8 cellular contexts compared by ENCODE assay signal in the genomic region with DNA sequence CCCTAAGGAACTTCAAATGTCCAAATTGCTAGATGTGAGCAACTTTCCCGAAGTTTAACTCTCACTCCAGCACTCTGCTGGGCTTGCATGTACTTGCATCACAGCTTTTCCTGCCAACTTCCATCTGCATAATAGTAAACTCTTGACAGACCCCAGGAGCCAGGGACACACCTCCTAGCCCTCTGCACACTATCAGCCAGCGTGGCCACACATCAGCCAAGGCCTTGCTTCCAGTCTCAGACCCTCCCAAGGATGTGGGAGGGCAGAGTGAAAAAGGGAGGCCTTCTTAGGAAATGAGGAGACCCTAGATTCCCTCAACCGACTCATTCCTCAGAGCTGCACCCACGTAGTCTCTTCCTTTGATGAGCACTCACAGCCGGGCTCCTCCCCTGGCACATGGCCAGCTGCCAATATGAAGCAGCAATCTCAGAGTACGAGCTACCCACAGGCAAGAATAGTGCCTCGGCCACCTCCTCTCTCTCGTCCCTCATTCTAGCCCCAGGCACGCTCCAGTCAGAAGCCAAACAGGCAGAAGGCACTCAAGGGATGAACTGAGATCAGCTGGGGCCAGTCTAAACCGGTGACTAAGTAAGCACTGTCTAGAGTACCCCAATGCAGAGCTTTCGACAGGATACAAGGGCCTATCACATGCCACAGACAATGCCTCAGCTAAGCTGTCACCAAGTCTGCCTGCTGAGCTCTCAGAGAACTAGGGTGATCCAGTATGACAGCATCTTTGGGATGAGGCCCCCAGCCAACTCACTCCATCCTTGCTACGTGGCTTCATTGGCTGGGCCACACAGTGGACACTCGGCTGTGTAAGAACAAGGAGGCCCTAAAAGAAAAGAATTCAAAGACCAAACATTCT. TPM values are rescaled to one million over a fixed set of nuclear protein-coding genes. Genes with fewer than 3 reads are reported as not detected.
A peak's percentile ranks its signal among the peaks of the same experiment; 100 is the strongest.
DNase-seq lines count a peak whose midpoint lies in the region; ATAC-seq, FAIRE-seq and TF ChIP-seq lines count a peak whose summit lies in the region.

No MANE protein-coding gene starts in this region.

- H3K23ac ChIP-seq in H9 (ENCODE audit: insufficient read length, low read depth, low read length): no peak overlapping the region

- no peak overlapping the region for H3K14ac ChIP-seq in H9 (ENCODE audit: insufficient read depth, low read length)

- no peaks in the 10 kb centered on the region for H4K20me1 ChIP-seq in H9 (ENCODE audit: control insufficient read depth, insufficient read depth, insufficient read length)

- H3K27me3 Mint-ChIP-seq in H9 (ENCODE audit: low read depth) (peaks cover 43% of the 10 kb centered on the region), T-helper 17 cell (peaks cover 31% of the 10 kb centered on the region), endodermal cell (ENCODE audit: insufficient read depth) (peaks cover 55% of the 10 kb centered on the region)

- no peak for FAIRE-seq in A549 (lab: Jason Lieb, UNC)

- H4K91ac ChIP-seq in H9 (ENCODE audit: insufficient read length, low read depth, low read length): no peak overlapping the region

- H3K4me3 Mint-ChIP-seq in H9 (no peak overlapping the region), T-helper 17 cell (peak overlapping the region; percentile 70), endodermal cell (no peak overlapping the region)

- H2BK5ac ChIP-seq in H9 (ENCODE audit: insufficient read length, low read length): no peak overlapping the region

- H3K36me3 Mint-ChIP-seq in H9 (ENCODE audit: insufficient read depth in 1 of 3, low read depth in 3 of 3) (no peaks in the 10 kb centered on the region; a peak in 1 of 7 replicates), T-helper 17 cell (ENCODE audit: low read depth) (peaks cover 2% of the 10 kb centered on the region), endodermal cell (ENCODE audit: low read depth) (no peaks in the 10 kb centered on the region)

- WGBS in A549 (ENCODE audit: missing lambda C conversion rate): 86% methylated on average over 13 of the region's 13 CpGs
- whole genome bisulfite sequencing in H9 (ENCODE audit: extremely low coverage, insufficient read length, low lambda C conversion rate): no CpG with 5 or more reads among the region's 13 CpGs
- WGBS in endodermal cell (ENCODE audit: insufficient coverage in 1 of 2, insufficient read length in 1 of 2), 2 experiments: 90 to 94% methylated on average over 6 to 13 of the region's 13 CpGs
- WGBS in tibial nerve, 2 donors: 31 to 32% methylated on average over 13 of the region's 13 CpGs

- H3K9me3 ChIP-seq in A549: no peaks in the 10 kb centered on the region
- H3K9me3 ChIP-seq in H9 (ENCODE audit: control insufficient read depth, low read depth, low read length): no peaks in the 10 kb centered on the region
- no peaks in the 10 kb centered on the region for H3K9me3 ChIP-seq in T-helper 17 cell (ENCODE audit: control insufficient read depth, low read length, poor library complexity, severe bottlenecking)
- H3K9me3 ChIP-seq in endodermal cell (ENCODE audit: control insufficient read depth, low read length): no peaks in the 10 kb centered on the region
- no peaks in the 10 kb centered on the region for H3K9me3 ChIP-seq in muscle layer of duodenum (ENCODE audit: control insufficient read depth in 1 of 2, low read length in 2 of 2)
- no peaks in the 10 kb centered on the region for H3K9me3 ChIP-seq in tibial nerve

- TF ChIP-seq EP300 in A549 (IDR thresholded peaks at IDR 0.05) (no peak), tibial nerve (IDR thresholded peaks at IDR 0.05) (no peak)

- CTCF ChIA-PET in A549 (lab: Yijun Ruan, JAX): interaction anchor here (0.9 to 7.0 kb wide), 3 partner anchors 12 to 161 kb away, joined by 4 to 39 read pairs (median 5); no protein-coding TSS in a partner anchor

- H3K79me2 ChIP-seq in H9 (ENCODE audit: insufficient read depth, low read length): no peaks in the 10 kb centered on the region

- H3K4me1 ChIP-seq in A549 (peaks cover 21% of the 10 kb centered on the region; the same call in 2 of the 3 replicates), H9 (ENCODE audit: insufficient read depth, low read length) (no peaks in the 10 kb centered on the region; the same call in 1 of the 2 replicates), endodermal cell (ENCODE audit: control insufficient read depth, insufficient read depth, low read length) (no peaks in the 10 kb centered on the region), muscle layer of duodenum (ENCODE audit: control insufficient read depth in 1 of 2, insufficient read depth in 2 of 2, low read length in 2 of 2) (peaks cover 20 to 66% of the 10 kb centered on the region in 2 donors), tibial nerve (peaks cover 0 to 71% (median 33%) of the 10 kb centered on the region in 4 donors)

- no peak overlapping the region for H3K56ac ChIP-seq in H9 (ENCODE audit: insufficient read length, low read depth, low read length)

- H2AFZ ChIP-seq in H9 (ENCODE audit: low read length): no peak overlapping the region

- H2BK12ac ChIP-seq in H9 (ENCODE audit: insufficient read length, low read depth, low read length): no peak overlapping the region

- peak overlapping the region in 1 of 3 experiments; percentile 53; a peak in 1 of 7 replicates for H3K27ac Mint-ChIP-seq in H9
- no peak overlapping the region for H3K27ac Mint-ChIP-seq in T-helper 17 cell
- H3K27ac Mint-ChIP-seq in endodermal cell: no peak overlapping the region

- ATAC-seq in A549: no peak
- ATAC-seq in T-helper 17 cell: no peak
- no peak for ATAC-seq in HG03565 (IDR thresholded peaks at IDR 0.05; ENCODE audit: unreplicated experiment)

- no peak overlapping the region for H3K4ac ChIP-seq in H9 (ENCODE audit: low read depth, low read length)

- TF ChIP-seq POLR2A in A549 (IDR thresholded peaks at IDR 0.05; ENCODE audit: low read length) (no peak), tibial nerve (IDR thresholded peaks at IDR 0.05) (no peak)

- H3K4me2 ChIP-seq in A549: peak overlapping the region; percentile 21; the same call in 1 of the 3 replicates
- no peak overlapping the region for H3K4me2 ChIP-seq in H9 (ENCODE audit: insufficient read depth, insufficient read length, low read length)

- H3K18ac ChIP-seq in H9 (ENCODE audit: insufficient read length, low read depth, low read length): no peak overlapping the region

- H3K9me3 Mint-ChIP-seq in H9 (peaks cover 0 to 3% of the 10 kb centered on the region in 2 experiments; a peak in 1 of 5 replicates), endodermal cell (no peaks in the 10 kb centered on the region)

- H3K27me3 ChIP-seq in H9 (ENCODE audit: insufficient read depth, low read length): peaks cover 5% of the 10 kb centered on the region; the same call in 1 of the 2 replicates
- H3K27me3 ChIP-seq in endodermal cell (ENCODE audit: control insufficient read depth, insufficient read depth, low read length, poor library complexity, severe bottlenecking): peaks cover 81% of the 10 kb centered on the region
- H3K27me3 ChIP-seq in muscle layer of duodenum (ENCODE audit: low read depth, low read length): no peaks in the 10 kb centered on the region
- H3K27me3 ChIP-seq in tibial nerve: no peaks in the 10 kb centered on the region

- POLR2A ChIA-PET in A549 (lab: Yijun Ruan, JAX): interaction anchor here (1.2 kb wide), 1 partner anchor 35 kb away, joined by 3 read pairs; no protein-coding TSS in a partner anchor

- no peak overlapping the region for H2BK15ac ChIP-seq in H9 (ENCODE audit: low read depth, low read length)

- DNase-seq in A549 (ENCODE audit: low read depth in 1 of 2, low spot score in 1 of 2) (no peak), H9 (peak; percentile 17), T-helper 17 cell (no peak), endodermal cell (peak; percentile 40), tibial nerve (ENCODE audit: low spot score in 2 of 2) (peak; percentile 36 to 58), HuH-7.5 (ENCODE audit: low spot score) (no peak)

- no peak overlapping the region for H4K8ac ChIP-seq in H9 (replicated peaks; ENCODE audit: insufficient read length, low read depth, low read length)

- peaks cover 16 to 23% of the 10 kb centered on the region in 2 experiments for H3K4me1 Mint-ChIP-seq in H9
- peaks cover 10% of the 10 kb centered on the region for H3K4me1 Mint-ChIP-seq in T-helper 17 cell
- H3K4me1 Mint-ChIP-seq in endodermal cell: peaks cover 8% of the 10 kb centered on the region

- H3K36me3 ChIP-seq in endodermal cell (ENCODE audit: control insufficient read depth, insufficient read depth, low read length) (no peaks in the 10 kb centered on the region), muscle layer of duodenum (ENCODE audit: control insufficient read depth in 1 of 2, insufficient read depth in 2 of 2, low read length in 2 of 2) (no peaks in the 10 kb centered on the region), tibial nerve (no peaks in the 10 kb centered on the region)

- H3K4me3 ChIP-seq in A549 (no peak overlapping the region), endodermal cell (ENCODE audit: low read length) (no peak overlapping the region), muscle layer of duodenum (ENCODE audit: low read depth in 1 of 2, low read length in 2 of 2) (peak overlapping the region; percentile 3 to 4), tibial nerve (no peak overlapping the region)

- H4K5ac ChIP-seq in H9 (ENCODE audit: insufficient read length, low read depth, low read length): no peak overlapping the region

- no peak overlapping the region for H2AK5ac ChIP-seq in H9 (ENCODE audit: insufficient read length, low read length)

- H3K23me2 ChIP-seq in H9 (ENCODE audit: insufficient read length, low read depth, low read length, poor library complexity, severe bottlenecking): peaks cover 12% of the 10 kb centered on the region

- no peak overlapping the region for H2BK120ac ChIP-seq in H9 (ENCODE audit: low read depth, low read length, poor library complexity, severe bottlenecking)

- no peak overlapping the region for H2BK20ac ChIP-seq in H9 (ENCODE audit: low read depth, low read length, poor library complexity, severe bottlenecking)

- H3T11ph ChIP-seq in H9 (ENCODE audit: low read length): no peak overlapping the region

- TF ChIP-seq CTCF in A549 (IDR thresholded peaks at IDR 0.05) (no peak), H9 (conservative IDR thresholded peaks at IDR 0.05) (no peak), endodermal cell (conservative IDR thresholded peaks at IDR 0.05) (no peak), tibial nerve (IDR thresholded peaks at IDR 0.05) (no peak)

- H3K9ac ChIP-seq in H9 (ENCODE audit: extremely low read depth, insufficient read length, low read length) (no peak overlapping the region), endodermal cell (ENCODE audit: extremely low read depth, low read length, poor library complexity, severe bottlenecking) (no peak overlapping the region)

- TF ChIP-seq RAD21 in A549 (conservative IDR thresholded peaks at IDR 0.05 in 1 of 2, IDR thresholded peaks at IDR 0.05 in 1 of 2): no peak

- no peaks in the 10 kb centered on the region for H3K79me1 ChIP-seq in H9 (ENCODE audit: insufficient read depth, low read depth, low read length, poor library complexity, severe bottlenecking)

- H3K27ac ChIP-seq in A549 (0 out of 6 replicates have a peak overlapping the region, but pooled peaks of 1 of the 2 experiments have one; percentile 16), H9 (ENCODE audit: insufficient read length, low read depth, low read length) (no peak overlapping the region), endodermal cell (ENCODE audit: low read depth, low read length) (no peak overlapping the region), muscle layer of duodenum (ENCODE audit: low read length) (peak overlapping the region; percentile 47), tibial nerve (peak overlapping the region in 3 of 4 donors; percentile 88 to 95 (median 94))

RNA-seq across cellular contexts. Expression of gene P4HA2, which starts 2.3 kb away (rescaled TPM):
- polyA plus RNA-seq in A549 (2011; rRNA removed) (45.0 and 64.9 TPM in 2 replicates), A549 (2017; fragmentation: RNase III; extraction: RNeasy Plus Mini Kit Qiagen cat#74134 plus additional on column Dnase treatment) (35.1 to 40.3 TPM (median 36.4 TPM) in 3 replicates)
- 26.4 and 29.2 TPM in 2 replicates for polyA plus RNA-seq in A549 (2012; cell fraction: cytosol; rRNA removed)
- polyA plus RNA-seq in A549 (2012; cell fraction: nucleus; rRNA removed): 49.6 and 58.3 TPM in 2 replicates
- polyA minus RNA-seq in A549 (2011; rRNA and poly(A)+ RNA removed): 53.0 and 67.7 TPM in 2 replicates
- total RNA-seq in H9 (2021) (15.1 and 15.3 TPM in 2 replicates), T-helper 17 cell (under 1 TPM in 1 of 2 donors, not detected in 1; 0.50 TPM), endodermal cell (10 to 100 TPM; 15.1 to 19.6 TPM), tibial nerve (10 to 100 TPM; 15.9 to 26.9 (median 22.8) TPM)
- 16.6 TPM for polyA plus RNA-seq in endodermal cell (2013, experiment 1 of 2)
- 14.6 TPM for polyA plus RNA-seq in endodermal cell (2013, experiment 2 of 2)

RNA-seq across cellular contexts. Expression of gene PDLIM4, which starts 32.1 kb away (rescaled TPM):
- polyA plus RNA-seq in A549 (2011; rRNA removed): not detected in 2 replicates
- 0.07 and 0.09 TPM in 2 replicates for polyA plus RNA-seq in A549 (2012; cell fraction: cytosol; rRNA removed)
- 0.42 and 0.56 TPM in 2 replicates for polyA plus RNA-seq in A549 (2012; cell fraction: nucleus; rRNA removed)
- polyA plus RNA-seq in A549 (2017; fragmentation: RNase III; extraction: RNeasy Plus Mini Kit Qiagen cat#74134 plus additional on column Dnase treatment): 0.09 to 0.28 TPM (median 0.20 TPM) in 3 replicates
- 0.39 TPM in 1 of 2 replicates, not detected in the other for polyA minus RNA-seq in A549 (2011; rRNA and poly(A)+ RNA removed)
- 7.6 and 12.2 TPM in 2 replicates for total RNA-seq in H9 (2021)
- not detected for total RNA-seq in T-helper 17 cell
- total RNA-seq in endodermal cell: 10 to 100 TPM in 1 of 2 donors, 1 to 10 TPM in 1; 9.0 to 11.2 TPM
- 32.8 TPM for polyA plus RNA-seq in endodermal cell (2013, experiment 1 of 2)
- 29.0 TPM for polyA plus RNA-seq in endodermal cell (2013, experiment 2 of 2)
- total RNA-seq in tibial nerve: 10 to 100 TPM; 32.4 to 90.9 (median 50.8) TPM

Comparison
In these comparisons a context has a peak if more than half of its experiments do, and no peak if none do; other contexts are left out.
1. DNase-seq: peak in H9 (single experiment), endodermal cell (single experiment) and tibial nerve (2 of 2); none in A549 (0 of 2), T-helper 17 cell (0 of 3) and HuH-7.5 (single experiment).
2. H3K27ac ChIP-seq: peak in muscle layer of duodenum (single experiment) and tibial nerve (3 of 4); none in H9 (single experiment) and endodermal cell (single experiment).
3. H3K4me3 ChIP-seq: peak in muscle layer of duodenum (2 of 2); none in A549 (single experiment), endodermal cell (single experiment) and tibial nerve (0 of 4).
4. RNA of gene P4HA2, which starts 2.3 kb away (total RNA-seq): 15.9 to 26.9 TPM in tibial nerve, 15.1 to 19.6 TPM in endodermal cell and 15.1 to 15.3 TPM in H9; 0.50 TPM in T-helper 17 cell; every median in the first group is over 10 times any median in the second.